Comparison of ENCODE assay signal across 8 cellular contexts in genomic region chr3:112334709-112335108, GRCh38. TPM values are rescaled to one million over a fixed set of nuclear protein-coding genes. Genes with fewer than 3 reads are reported as not detected.
DNase-seq lines count a peak whose midpoint lies in the region; ATAC-seq and TF ChIP-seq lines count a peak whose summit lies in the region.
"Had no signal": no experiment of that assay in that cellular context is flagged by ENCODE, and none has a peak within 500 bp of the region (broad histone marks: within the 10 kb centered on the region; RNA-seq: fewer than 3 reads in every experiment).

No MANE protein-coding gene starts in this region.

- peak overlapping the region; percentile 84 for H3K27ac Mint-ChIP-seq in activated naive CD8-positive, alpha-beta T cell treated with anti-CD3 and anti-CD28 coated beads for 36 hours
- peak overlapping the region in 1 of 2 donors; percentile 54 for H3K27ac Mint-ChIP-seq in stimulated activated naive CD8-positive, alpha-beta T cell treated with anti-CD3 and anti-CD28 coated beads, Interleukin-15, amount 100 ng/mL, for 72 hours

- no peak overlapping the region for H2BK12ac ChIP-seq in trophoblast cell (ENCODE audit: low read length)

- H3K23ac ChIP-seq in trophoblast cell (ENCODE audit: low read length), result no peak overlapping the region

- H4K12ac ChIP-seq in trophoblast cell (ENCODE audit: low read depth, low read length), result no peak overlapping the region

- no peaks in the 10 kb centered on the region for H3K27me3 Mint-ChIP-seq in activated naive CD8-positive, alpha-beta T cell treated with anti-CD3 and anti-CD28 coated beads for 36 hours
- no peaks in the 10 kb centered on the region for H3K27me3 Mint-ChIP-seq in stimulated activated naive CD8-positive, alpha-beta T cell treated with anti-CD3 and anti-CD28 coated beads, Interleukin-15, amount 100 ng/mL, for 72 hours

- no CpG with 5 or more reads among the region's 4 CpGs for WGBS in trophoblast cell (ENCODE audit: extremely low coverage, insufficient coverage, insufficient read length)

- no peak for ATAC-seq in stimulated activated naive CD8-positive, alpha-beta T cell treated with anti-CD3 and anti-CD28 coated beads, Interleukin-15, amount 100 ng/mL, for 72 hours
- ATAC-seq in HG02623 (IDR thresholded peaks at IDR 0.05; ENCODE audit: unreplicated experiment), result no peak

- H3K4me1 Mint-ChIP-seq in activated naive CD8-positive, alpha-beta T cell treated with anti-CD3 and anti-CD28 coated beads for 36 hours, result peaks cover 50% of the 10 kb centered on the region
- H3K4me1 Mint-ChIP-seq in stimulated activated naive CD8-positive, alpha-beta T cell treated with anti-CD3 and anti-CD28 coated beads, Interleukin-15, amount 100 ng/mL, for 72 hours, result peaks cover 70% of the 10 kb centered on the region

- no peak overlapping the region for H4K8ac ChIP-seq in trophoblast cell (ENCODE audit: low read depth, low read length)

- H3K18ac ChIP-seq in trophoblast cell (ENCODE audit: low read length), result no peak overlapping the region

- H3K4me2 ChIP-seq in trophoblast cell (ENCODE audit: low read length), result no peak overlapping the region

- peak overlapping the region; percentile 99 for H3K27ac ChIP-seq in HUES48 (ENCODE audit: low read depth, low read length)
- H3K27ac ChIP-seq in trophoblast cell (ENCODE audit: low read depth, low read length), result no peak overlapping the region

- no peak overlapping the region for H2AK5ac ChIP-seq in trophoblast cell (ENCODE audit: low read length)

- DNase-seq in activated naive CD8-positive, alpha-beta T cell treated with anti-CD3 and anti-CD28 coated beads for 36 hours, result no peak
- DNase-seq in kidney epithelial cell (ENCODE audit: low read depth) (no peak), LoVo (ENCODE audit: low spot score) (no peak), trophoblast cell (no peak)
- DNase-seq in stimulated activated naive CD8-positive, alpha-beta T cell treated with anti-CD3 and anti-CD28 coated beads, Interleukin-15, amount 100 ng/mL, for 72 hours, result no peak

- H3K4me3 ChIP-seq in HUES48 (ENCODE audit: low read depth, low read length) (peak overlapping the region; percentile 70), kidney epithelial cell (ENCODE audit: low read depth, low read length) (peak overlapping the region; percentile 74), trophoblast cell (ENCODE audit: low read depth, low read length) (no peak overlapping the region)

- H3K36me3 ChIP-seq in HUES48 (ENCODE audit: control insufficient read depth, insufficient read depth, low read length) (peaks cover 36% of the 10 kb centered on the region), kidney epithelial cell (ENCODE audit: control insufficient read depth, insufficient read depth, low read length) (no peaks in the 10 kb centered on the region), trophoblast cell (ENCODE audit: control insufficient read depth in 1 of 2, insufficient read depth in 2 of 2, low read length in 2 of 2) (no peaks in the 10 kb centered on the region)

- H3K14ac ChIP-seq in trophoblast cell (ENCODE audit: low read length), result no peak overlapping the region

- H2BK5ac ChIP-seq in trophoblast cell (ENCODE audit: low read depth, low read length, poor library complexity), result no peak overlapping the region

- no peak overlapping the region for H2AFZ ChIP-seq in trophoblast cell (ENCODE audit: insufficient read depth, low read length, poor library complexity)

- no peaks in the 10 kb centered on the region for H3K79me1 ChIP-seq in trophoblast cell (ENCODE audit: low read length)

- H3K27me3 ChIP-seq in HUES48 (ENCODE audit: control insufficient read depth, insufficient read depth, low read length) (no peaks in the 10 kb centered on the region), kidney epithelial cell (ENCODE audit: control insufficient read depth, insufficient read depth, low read length) (no peaks in the 10 kb centered on the region), trophoblast cell (ENCODE audit: insufficient read depth, low read length) (no peaks in the 10 kb centered on the region)

- no peaks in the 10 kb centered on the region for H3K9me3 Mint-ChIP-seq in activated naive CD8-positive, alpha-beta T cell treated with anti-CD3 and anti-CD28 coated beads for 36 hours
- H3K9me3 Mint-ChIP-seq in stimulated activated naive CD8-positive, alpha-beta T cell treated with anti-CD3 and anti-CD28 coated beads, Interleukin-15, amount 100 ng/mL, for 72 hours, result no peaks in the 10 kb centered on the region

- peaks cover 44% of the 10 kb centered on the region for H3K36me3 Mint-ChIP-seq in activated naive CD8-positive, alpha-beta T cell treated with anti-CD3 and anti-CD28 coated beads for 36 hours

- peak overlapping the region; percentile 80 for H3K9ac ChIP-seq in HUES48 (ENCODE audit: low read depth, low read length)
- no peak overlapping the region for H3K9ac ChIP-seq in trophoblast cell (ENCODE audit: low read length)

- TF ChIP-seq CTCF in kidney epithelial cell (IDR thresholded peaks at IDR 0.05; ENCODE audit: insufficient read depth, low read length, poor library complexity, severe bottlenecking), result no peak

- peak overlapping the region; percentile 87 for H3K4me3 Mint-ChIP-seq in activated naive CD8-positive, alpha-beta T cell treated with anti-CD3 and anti-CD28 coated beads for 36 hours
- H3K4me3 Mint-ChIP-seq in stimulated activated naive CD8-positive, alpha-beta T cell treated with anti-CD3 and anti-CD28 coated beads, Interleukin-15, amount 100 ng/mL, for 72 hours, result peak overlapping the region; percentile 86 to 93

- no peak overlapping the region for H3K4ac ChIP-seq in trophoblast cell (ENCODE audit: low read depth, low read length)

- no peak overlapping the region for H2BK120ac ChIP-seq in trophoblast cell (ENCODE audit: insufficient read depth, low read length, poor library complexity)

- H3K9me3 ChIP-seq in HUES48 (ENCODE audit: control insufficient read depth, insufficient read depth, low read length) (no peaks in the 10 kb centered on the region), trophoblast cell (ENCODE audit: insufficient read depth, low read depth, low read length) (no peaks in the 10 kb centered on the region)

- no peak overlapping the region for H4K91ac ChIP-seq in trophoblast cell (ENCODE audit: low read depth, low read length)

- H3K4me1 ChIP-seq in HUES48 (ENCODE audit: control insufficient read depth, insufficient read depth, low read length) (peaks cover 24% of the 10 kb centered on the region), trophoblast cell (ENCODE audit: control insufficient read depth in 1 of 2, insufficient read depth in 2 of 2, low read length in 2 of 2) (peaks cover 0 to 2% of the 10 kb centered on the region in 2 experiments)

- H3K79me2 ChIP-seq in trophoblast cell (ENCODE audit: control insufficient read depth, insufficient read depth, low read length, poor library complexity), result no peaks in the 10 kb centered on the region

RNA-seq across cellular contexts. Expression of gene CD200, which starts 1.8 kb away (rescaled TPM):
- total RNA-seq in activated naive CD8-positive, alpha-beta T cell treated with anti-CD3 and anti-CD28 coated beads for 36 hours, result 10 to 100 TPM; 32.7 to 33.6 TPM
- total RNA-seq in kidney epithelial cell, result 19.2 and 19.3 TPM in 2 replicates
- polyA plus RNA-seq in trophoblast cell (2013), result 7.8 TPM in 2 replicates

RNA-seq across cellular contexts. Expression of gene SLC9C1, which starts 40.7 kb away (rescaled TPM):
- total RNA-seq in activated naive CD8-positive, alpha-beta T cell treated with anti-CD3 and anti-CD28 coated beads for 36 hours, result not detected
- 2.2 TPM in 1 of 2 replicates, not detected in the other for total RNA-seq in kidney epithelial cell
- polyA plus RNA-seq in trophoblast cell (2013), result not detected in 2 replicates
- total RNA-seq: bronchial epithelial cell had no signal
